ENCODE assay signal across 8 cellular contexts in genomic region chr9:63859475-63860215, GRCh38.
DNase-seq lines count a peak whose midpoint lies in the region; ATAC-seq and TF ChIP-seq lines count a peak whose summit lies in the region.
"Had no signal": no experiment of that assay in that cellular context is flagged by ENCODE, and none has a peak within 500 bp of the region (broad histone marks: within the 10 kb centered on the region; RNA-seq: fewer than 3 reads in every experiment).

No MANE protein-coding gene starts in this region.

- no peak; the same call in 1 of the 2 replicates for TF ChIP-seq CTCF in HFFc6 (IDR thresholded peaks at IDR 0.05)
- peak; percentile 3 for TF ChIP-seq CTCF in fibroblast of villous mesenchyme (IDR thresholded peaks at IDR 0.05; ENCODE audit: insufficient read depth, low read depth, low read length)
- no peak for TF ChIP-seq CTCF in GM10266 (IDR thresholded peaks at IDR 0.05; ENCODE audit: control insufficient read depth, insufficient read depth, low read depth, missing control alignments)

- peaks cover 5% of the 10 kb centered on the region; the same call in 1 of the 2 replicates for H3K9me3 Mint-ChIP-seq in HFFc6
- peaks cover 17% of the 10 kb centered on the region for H3K9me3 Mint-ChIP-seq in activated T-cell treated with anti-CD3 and anti-CD28 coated beads, Interleukin-2, amount 50 U/mL, for 24 hours
- peaks cover 5 to 20% of the 10 kb centered on the region in 2 donors for H3K9me3 Mint-ChIP-seq in stimulated activated naive CD8-positive, alpha-beta T cell treated with anti-CD3 and anti-CD28 coated beads, Interleukin-15, amount 100 ng/mL, for 72 hours

- peaks cover 5% of the 10 kb centered on the region; the same call in 1 of the 2 replicates for H3K36me3 Mint-ChIP-seq in HFFc6 (ENCODE audit: low read depth)
- no peaks in the 10 kb centered on the region for H3K36me3 Mint-ChIP-seq in activated T-cell treated with anti-CD3 and anti-CD28 coated beads, Interleukin-2, amount 50 U/mL, for 24 hours (ENCODE audit: low read depth)

- peak overlapping the region; percentile 51; the same call in 1 of the 2 replicates for H3K27ac Mint-ChIP-seq in HFFc6
- H3K27ac Mint-ChIP-seq in activated T-cell treated with anti-CD3 and anti-CD28 coated beads, Interleukin-2, amount 50 U/mL, for 24 hours, result peak overlapping the region; percentile 67
- peak overlapping the region; percentile 74 to 91 for H3K27ac Mint-ChIP-seq in stimulated activated naive CD8-positive, alpha-beta T cell treated with anti-CD3 and anti-CD28 coated beads, Interleukin-15, amount 100 ng/mL, for 72 hours

- peak; percentile 82 for ATAC-seq in stimulated activated naive CD8-positive, alpha-beta T cell treated with anti-CD3 and anti-CD28 coated beads, Interleukin-15, amount 100 ng/mL, for 72 hours

- H3K4me1 Mint-ChIP-seq in HFFc6 (ENCODE audit: low read depth), result no peaks in the 10 kb centered on the region
- peaks cover 3% of the 10 kb centered on the region for H3K4me1 Mint-ChIP-seq in activated T-cell treated with anti-CD3 and anti-CD28 coated beads, Interleukin-2, amount 50 U/mL, for 24 hours (ENCODE audit: low read depth)
- H3K4me1 Mint-ChIP-seq in stimulated activated naive CD8-positive, alpha-beta T cell treated with anti-CD3 and anti-CD28 coated beads, Interleukin-15, amount 100 ng/mL, for 72 hours, result no peaks in the 10 kb centered on the region

- DNase-seq in HFFc6, result peak; percentile 31
- DNase-seq in activated T-cell treated with anti-CD3 and anti-CD28 coated beads, Interleukin-2, amount 50 U/mL, for 24 hours, result peak; percentile 60
- DNase-seq in fibroblast of villous mesenchyme (ENCODE audit: low read depth), result peak; percentile 64
- DNase-seq in stimulated activated naive CD8-positive, alpha-beta T cell treated with anti-CD3 and anti-CD28 coated beads, Interleukin-15, amount 100 ng/mL, for 72 hours, result peak; percentile 3 to 74
- no peak for DNase-seq in GM10266 (ENCODE audit: extremely low spot score)
- no peak for DNase-seq in HUDEP-2 (lab: John Stamatoyannopoulos, UW; ENCODE audit: unreplicated experiment in 76 of 76)
- no peak for DNase-seq in retina
- DNase-seq: NCI-H1417 had no signal

- peak overlapping the region; percentile 83; the same call in 1 of the 2 replicates for H3K4me3 Mint-ChIP-seq in HFFc6
- H3K4me3 Mint-ChIP-seq in activated T-cell treated with anti-CD3 and anti-CD28 coated beads, Interleukin-2, amount 50 U/mL, for 24 hours, result peak overlapping the region; percentile 71
- peak overlapping the region; percentile 49 to 76 for H3K4me3 Mint-ChIP-seq in stimulated activated naive CD8-positive, alpha-beta T cell treated with anti-CD3 and anti-CD28 coated beads, Interleukin-15, amount 100 ng/mL, for 72 hours

- no peaks in the 10 kb centered on the region for H3K27me3 Mint-ChIP-seq in HFFc6 (ENCODE audit: insufficient read depth)
- H3K27me3 Mint-ChIP-seq in activated T-cell treated with anti-CD3 and anti-CD28 coated beads, Interleukin-2, amount 50 U/mL, for 24 hours, result no peaks in the 10 kb centered on the region
- H3K27me3 Mint-ChIP-seq in stimulated activated naive CD8-positive, alpha-beta T cell treated with anti-CD3 and anti-CD28 coated beads, Interleukin-15, amount 100 ng/mL, for 72 hours, result no peaks in the 10 kb centered on the region

- peak overlapping the region; percentile 62 for H3K4me3 ChIP-seq in fibroblast of villous mesenchyme (ENCODE audit: low read depth, low read length)

Comparison
In these comparisons a context has a peak if more than half of its experiments do, and no peak if none do; other contexts are left out.
1. DNase-seq: peak in HFFc6 (single experiment), activated T-cell treated with anti-CD3 and anti-CD28 coated beads, Interleukin-2, amount 50 U/mL, for 24 hours (single experiment), fibroblast of villous mesenchyme (single experiment) and stimulated activated naive CD8-positive, alpha-beta T cell treated with anti-CD3 and anti-CD28 coated beads, Interleukin-15, amount 100 ng/mL, for 72 hours (2 of 2); none in GM10266 (single experiment), HUDEP-2 (0 of 76) and retina (single experiment).
2. Peak in every context shown above with its lines, with median percentiles within 50 percentile points of each other: H3K27ac Mint-ChIP-seq and H3K4me3 Mint-ChIP-seq.